8 cellular contexts compared by ENCODE assay signal in genomic region chr19:46660008-46660517, GRCh38. TPM values are rescaled to one million over a fixed set of nuclear protein-coding genes. Genes with fewer than 3 reads are reported as not detected.
DNase-seq lines count a peak whose midpoint lies in the region; ATAC-seq and TF ChIP-seq lines count a peak whose summit lies in the region.

No MANE protein-coding gene starts in this region.

- H3K4me3 Mint-ChIP-seq in WTC11: peak overlapping the region; percentile 76

- H3F3A ChIP-seq in smooth muscle cell (ENCODE audit: low read depth): peaks cover 8% of the 10 kb centered on the region

- peak overlapping the region; percentile 56 for H3K9ac ChIP-seq in smooth muscle cell (ENCODE audit: low read depth)

- no peak for TF ChIP-seq CTCF in WTC11 (IDR thresholded peaks at IDR 0.05)
- no peak for TF ChIP-seq CTCF in smooth muscle cell (IDR thresholded peaks at IDR 0.05; ENCODE audit: borderline replicate concordance, insufficient read depth, poor library complexity, severe bottlenecking)

- peaks cover 20% of the 10 kb centered on the region for H3K4me1 Mint-ChIP-seq in WTC11

- H3K9me3 ChIP-seq in smooth muscle cell (replicated peaks; ENCODE audit: low read depth): no peaks in the 10 kb centered on the region

- H3K4me3 ChIP-seq in smooth muscle cell: peak overlapping the region; percentile 76

- peaks cover 21% of the 10 kb centered on the region for H3K4me1 ChIP-seq in smooth muscle cell (ENCODE audit: low read depth)

- CTCF ChIA-PET in WTC11 (lab: Charles Lee): interaction anchor here (0.6 to 11.0 kb wide), 10 partner anchors 10 to 130 kb away, joined by 3 to 484 read pairs (median 4); no protein-coding TSS in a partner anchor

- POLR2A ChIA-PET in WTC11 (lab: Charles Lee): interaction anchor here (0.9 to 1.5 kb wide), 2 partner anchors 43 to 128 kb away, joined by 3 to 4 read pairs; partner anchors contain the start of gene SLC1A5

- DNase-seq in NCI-H2227 (lab: John Stamatoyannopoulos, UW; ENCODE audit: unreplicated experiment) (peak; percentile 25), NCI-H2227 treated with DMSO at 0.1 percent for 48 hours (lab: John Stamatoyannopoulos, UW) (no peak), WTC11 (ENCODE audit: low spot score) (peak; percentile 38), hypothalamus (lab: John Stamatoyannopoulos, UW) (peak in 37 of 51 donors; percentile 16 to 80 (median 37)), smooth muscle cell (lab: John Stamatoyannopoulos, UW; ENCODE audit: unreplicated experiment) (peak; percentile 47), iPS-NIHi7 (ENCODE audit: extremely low spot score) (no peak), EL (no peak)

- H3K36me3 Mint-ChIP-seq in WTC11: no peaks in the 10 kb centered on the region

- H3K79me2 ChIP-seq in smooth muscle cell (ENCODE audit: low read depth): peaks cover 12% of the 10 kb centered on the region

- ATAC-seq in WTC11: no peak
- no peak for ATAC-seq in GM21786 (IDR thresholded peaks at IDR 0.05; ENCODE audit: unreplicated experiment)

- peak overlapping the region; percentile 29 for H3K27ac ChIP-seq in smooth muscle cell (ENCODE audit: low read depth)

- H3K9me3 Mint-ChIP-seq in WTC11: no peaks in the 10 kb centered on the region; the same call in 1 of the 2 replicates

- H3K27ac Mint-ChIP-seq in WTC11: no peak overlapping the region

- peaks cover 51% of the 10 kb centered on the region for H3K27me3 Mint-ChIP-seq in WTC11 (ENCODE audit: low read depth)

- peak overlapping the region; percentile 75 for H2AFZ ChIP-seq in smooth muscle cell (ENCODE audit: low read depth)

- H3K27me3 ChIP-seq in smooth muscle cell (ENCODE audit: low read depth): no peaks in the 10 kb centered on the region

- H4K20me1 ChIP-seq in smooth muscle cell (ENCODE audit: low read depth): peaks cover 4% of the 10 kb centered on the region

- H3K36me3 ChIP-seq in smooth muscle cell (ENCODE audit: low read depth): no peaks in the 10 kb centered on the region

- 4% methylated on average over 14 of the region's 14 CpGs for WGBS in smooth muscle cell (ENCODE audit: low lambda C conversion rate)

- peak overlapping the region; percentile 94 for H3K4me2 ChIP-seq in smooth muscle cell

TF ChIP-seq in WTC11, 78 proteins besides CTCF, POLR2A, EP300 and RAD21:
- TF ChIP-seq USF1 (CRISPR knock-in tag; IDR thresholded peaks at IDR 0.05): no peak
- TF ChIP-seq SOX15 (CRISPR knock-in tag; IDR thresholded peaks at IDR 0.05): no peak
- 0 out of 2 replicates have a peak, but pooled peaks have one; percentile 5 for TF ChIP-seq MYBL2 (CRISPR knock-in tag; IDR thresholded peaks at IDR 0.05)
- no peak for TF ChIP-seq ZNF671 (CRISPR knock-in tag; IDR thresholded peaks at IDR 0.05)

RNA-seq across cellular contexts. Expression of gene DACT3, which starts 0.9 kb away (rescaled TPM):
- total RNA-seq in WTC11 (2021): 1.8 to 1.9 TPM (median 1.8 TPM) in 3 replicates
- 6.2 and 12.3 TPM in 2 replicates for total RNA-seq in smooth muscle cell
- polyA plus RNA-seq in smooth muscle cell: 19.1 and 22.7 TPM in 2 replicates

RNA-seq across cellular contexts. Expression of gene GNG8, which starts 24.1 kb away (rescaled TPM):
- total RNA-seq in WTC11 (2021) (not detected in 3 replicates), smooth muscle cell (not detected in 2 replicates)
- polyA plus RNA-seq in smooth muscle cell: 3.3 TPM in 1 of 2 replicates, not detected in the other

RNA-seq across cellular contexts. Expression of gene PTGIR, which starts 35.2 kb away (rescaled TPM):
- total RNA-seq in WTC11 (2021) (0.24 TPM in 1 of 3 replicates, not detected in the others), smooth muscle cell (0.09 and 2.3 TPM in 2 replicates)
- polyA plus RNA-seq in smooth muscle cell: 0.81 and 1.3 TPM in 2 replicates

RNA-seq across cellular contexts. Expression of gene PRKD2, which starts 56.9 kb away (rescaled TPM):
- total RNA-seq in WTC11 (2021) (78.5 to 100 TPM (median 81.5 TPM) in 3 replicates), smooth muscle cell (8.6 and 24.2 TPM in 2 replicates)
- polyA plus RNA-seq in smooth muscle cell: 34.6 and 45.9 TPM in 2 replicates

RNA-seq across cellular contexts. Expression of gene CALM3, which starts 58.9 kb away (rescaled TPM):
- 306 to 350 TPM (median 346 TPM) in 3 replicates for total RNA-seq in WTC11 (2021)
- total RNA-seq in smooth muscle cell: 152 and 172 TPM in 2 replicates
- polyA plus RNA-seq in smooth muscle cell: 165 and 183 TPM in 2 replicates

Comparison
In these comparisons a context has a peak if more than half of its experiments do, and no peak if none do; other contexts are left out.
1. DNase-seq: peak in NCI-H2227 (single experiment), WTC11 (single experiment), hypothalamus (37 of 51) and smooth muscle cell (single experiment); none in NCI-H2227 treated with DMSO at 0.1 percent for 48 hours (single experiment), iPS-NIHi7 (single experiment) and EL (single experiment).